ENCODE assay signal across 8 cellular contexts in the genomic region with DNA sequence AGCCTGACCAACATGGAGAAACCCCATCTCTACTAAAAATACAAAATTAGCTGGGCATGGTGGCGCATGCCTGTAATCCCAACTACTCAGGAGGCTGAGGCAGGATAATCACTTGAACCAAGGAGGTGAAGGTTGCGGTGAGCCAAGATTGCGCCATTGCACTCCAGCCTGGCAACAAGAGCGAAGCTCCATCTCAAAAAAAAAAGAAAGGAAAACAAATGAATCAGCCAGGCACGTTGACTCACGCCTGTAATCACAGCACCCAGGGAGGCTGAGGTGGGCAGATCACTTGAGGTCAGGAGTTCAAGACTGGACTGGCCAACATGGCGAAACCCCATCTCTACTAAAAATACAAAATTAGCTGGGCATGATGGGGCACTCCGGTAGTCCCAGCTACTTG. TPM values are rescaled to one million over a fixed set of nuclear protein-coding genes. Genes with fewer than 3 reads are reported as not detected.
DNase-seq lines count a peak whose midpoint lies in the region; TF ChIP-seq lines count a peak whose summit lies in the region.
"Not testable (repeated sequence)": the region's sequence is repeated elsewhere in the genome, so short reads cannot be mapped to it uniquely, and the experiment has no call there.

No MANE protein-coding gene starts in this region.

- H3K27me3 ChIP-seq in mesenchymal stem cell (ENCODE audit: control insufficient read depth in 1 of 2, insufficient read depth in 1 of 2, low read length in 2 of 2) = not testable (repeated sequence)

- not testable (repeated sequence) for H3K14ac ChIP-seq in mesenchymal stem cell (ENCODE audit: low read length in 2 of 2)

- not testable (repeated sequence) for H3K4me2 ChIP-seq in mesenchymal stem cell (ENCODE audit: low read length, poor library complexity, severe bottlenecking)

- not testable (repeated sequence) for H2AK5ac ChIP-seq in mesenchymal stem cell (ENCODE audit: low read length, severe bottlenecking)

- DNase-seq in AG09309 (ENCODE audit: low read depth) (peak; percentile 4), H4 (ENCODE audit: low spot score) (peak; percentile 47), LHCN-M2 (ENCODE audit: low read depth) (peak; percentile 65), astrocyte of the spinal cord (ENCODE audit: low read depth, low spot score) (peak; percentile 45), choroid plexus epithelial cell (ENCODE audit: low read depth) (peak; percentile 83), fibroblast of pulmonary artery (ENCODE audit: low read depth) (peak; percentile 78), mesenchymal stem cell (peak; percentile 12)
- not testable (repeated sequence) for DNase-seq in RWPE1 (ENCODE audit: low spot score)

- 72% methylated on average over 8 of the region's 8 CpGs for WGBS in mesenchymal stem cell

- H3K79me1 ChIP-seq in mesenchymal stem cell (replicated peaks; ENCODE audit: low read length, poor library complexity, severe bottlenecking) = not testable (repeated sequence)

- not testable (repeated sequence) for H4K8ac ChIP-seq in mesenchymal stem cell (ENCODE audit: low read length)

- H3K36me3 ChIP-seq in mesenchymal stem cell (ENCODE audit: control insufficient read depth in 1 of 2, insufficient read depth in 2 of 2, low read depth in 1 of 2, low read length in 2 of 2) = not testable (repeated sequence)

- in situ Hi-C loops in astrocyte of the spinal cord (cut with HindIII; ENCODE audit: low sequenced_read_pairs) = not testable (repeated sequence)

- H2BK5ac ChIP-seq in mesenchymal stem cell (ENCODE audit: low read depth, low read length, poor library complexity, severe bottlenecking) = not testable (repeated sequence)

- not testable (repeated sequence) for H4K91ac ChIP-seq in mesenchymal stem cell (ENCODE audit: low read length)

- not testable (repeated sequence) for H3K23ac ChIP-seq in mesenchymal stem cell (ENCODE audit: low read length in 2 of 2)

- POLR2A ChIA-PET in RWPE1 (lab: Yijun Ruan, JAX; ENCODE audit: low non-redundant PET) = not testable (repeated sequence)

- H3K4me3 ChIP-seq in AG09309 (ENCODE audit: control insufficient read depth, low read depth, low read length); astrocyte of the spinal cord (ENCODE audit: low read depth, low read length); choroid plexus epithelial cell (ENCODE audit: low read depth, low read length); fibroblast of pulmonary artery (replicated peaks; ENCODE audit: low read depth, low read length); mesenchymal stem cell (ENCODE audit: insufficient read depth in 1 of 2, low read depth in 1 of 2, low read length in 2 of 2): not testable (repeated sequence)

- TF ChIP-seq CTCF in AG09309 (IDR thresholded peaks at IDR 0.05; ENCODE audit: control insufficient read depth, insufficient read depth, low read depth, low read length, missing control alignments); RWPE1 (conservative IDR thresholded peaks at IDR 0.05; ENCODE audit: low read depth); astrocyte of the spinal cord (IDR thresholded peaks at IDR 0.05; ENCODE audit: low read depth, low read length); choroid plexus epithelial cell (conservative IDR thresholded peaks at IDR 0.05; ENCODE audit: low read depth, low read length); fibroblast of pulmonary artery (IDR thresholded peaks at IDR 0.05; ENCODE audit: low read length, missing control alignments): not testable (repeated sequence)

- not testable (repeated sequence) for H3K9me3 ChIP-seq in mesenchymal stem cell (ENCODE audit: control insufficient read depth, low read length)

- H2BK15ac ChIP-seq in mesenchymal stem cell (ENCODE audit: low read depth, poor library complexity, severe bottlenecking) = not testable (repeated sequence)

- H2BK120ac ChIP-seq in mesenchymal stem cell (ENCODE audit: low read depth, low read length) = not testable (repeated sequence)

- CTCF ChIA-PET in RWPE1 (lab: Yijun Ruan, JAX) = not testable (repeated sequence)

- not testable (repeated sequence) for H3K18ac ChIP-seq in mesenchymal stem cell (ENCODE audit: low read depth in 1 of 2, low read length in 2 of 2)

- not testable (repeated sequence) for H3K4me1 ChIP-seq in mesenchymal stem cell (ENCODE audit: control insufficient read depth, insufficient read depth, low read depth, low read length)

- H2AFZ ChIP-seq in mesenchymal stem cell (ENCODE audit: low read depth, low read length) = not testable (repeated sequence)

- not testable (repeated sequence) for H2BK12ac ChIP-seq in mesenchymal stem cell (ENCODE audit: low read length in 2 of 2)

- H3K4ac ChIP-seq in mesenchymal stem cell (ENCODE audit: low read depth in 1 of 2, low read length in 2 of 2) = not testable (repeated sequence)

- peak overlapping the region; percentile 14; the same call in 1 of the 2 replicates for H3K27ac ChIP-seq in RWPE1
- H3K27ac ChIP-seq in mesenchymal stem cell (ENCODE audit: low read length, poor library complexity, severe bottlenecking) = not testable (repeated sequence)

- H3K9ac ChIP-seq in mesenchymal stem cell (ENCODE audit: low read length) = not testable (repeated sequence)

RNA-seq across cellular contexts. Expression of gene ZMYM1, which starts 2.8 kb away (rescaled TPM):
- total RNA-seq in H4 (2014; rRNA removed; shearing (Covaris generic)) = 6.8 and 11.1 TPM in 2 replicates
- 16.3 and 23.4 TPM in 2 replicates for total RNA-seq in LHCN-M2 (2014; rRNA removed)
- polyA plus RNA-seq in LHCN-M2 (2012) = 3.0 TPM
- 6.8 TPM for polyA plus RNA-seq in mesenchymal stem cell (2013, experiment 1 of 2)
- polyA plus RNA-seq in mesenchymal stem cell (2013, experiment 2 of 2) = 7.2 TPM

RNA-seq across cellular contexts. Expression of gene ZMYM6, which starts 44.7 kb away (rescaled TPM):
- total RNA-seq in H4 (2014; rRNA removed; shearing (Covaris generic)) = 4.4 and 7.6 TPM in 2 replicates
- total RNA-seq in LHCN-M2 (2014; rRNA removed) = 7.8 and 10.6 TPM in 2 replicates
- 2.8 TPM for polyA plus RNA-seq in LHCN-M2 (2012)
- 14.8 TPM for polyA plus RNA-seq in mesenchymal stem cell (2013, experiment 1 of 2)
- 14.3 TPM for polyA plus RNA-seq in mesenchymal stem cell (2013, experiment 2 of 2)
